ENCODE assay signal across 8 cellular contexts in genomic region chr20:44609511-44610312, GRCh38. TPM values are rescaled to one million over a fixed set of nuclear protein-coding genes. Genes with fewer than 3 reads are reported as not detected.
A peak's percentile ranks its signal among the peaks of the same experiment; 100 is the strongest.
DNase-seq lines count a peak whose midpoint lies in the region; ATAC-seq, FAIRE-seq and TF ChIP-seq lines count a peak whose summit lies in the region.

No MANE protein-coding gene starts in this region.

- peak overlapping the region; percentile 84 for H3K27ac Mint-ChIP-seq in activated T-helper 17 cell treated with anti-CD3 and anti-CD28 coated beads, Interleukin-2, amount 50 U/mL, for 72 hours
- H3K27ac Mint-ChIP-seq in nephron, result peak overlapping the region; percentile 88 to 92 (median 91)

- peak; percentile 100 for TF ChIP-seq CTCF in fibroblast of mammary gland (conservative IDR thresholded peaks at IDR 0.05; ENCODE audit: control insufficient read depth, insufficient read depth, low read depth, low read length)
- TF ChIP-seq CTCF in nephron (IDR thresholded peaks at IDR 0.05; ENCODE audit: unreplicated experiment in 3 of 3), result peak; percentile 96 to 97 (median 97)

- ATAC-seq in GM21447 (IDR thresholded peaks at IDR 0.05; ENCODE audit: unreplicated experiment), result peak; percentile 88
- peak; percentile 99 for ATAC-seq in activated T-helper 17 cell treated with anti-CD3 and anti-CD28 coated beads, Interleukin-2, amount 50 U/mL, for 72 hours (replicated peaks)

- peak; percentile 76 for FAIRE-seq in RCC 7860 (lab: Jason Lieb, UNC)

- DNase-seq in CMK (ENCODE audit: low read depth) (peak; percentile 55), Kasumi-1 (lab: John Stamatoyannopoulos, UW) (peak; percentile 75 to 81), RCC 7860 (ENCODE audit: low spot score) (peak; percentile 90), fibroblast of mammary gland (ENCODE audit: low read depth) (peak; percentile 83)
- peak; percentile 73 for DNase-seq in stimulated activated naive CD4-positive, alpha-beta T cell treated with Interleukin-2 at 50 U/mL for 16 hours (lab: John Stamatoyannopoulos, UW)

- H3K4me1 Mint-ChIP-seq in activated T-helper 17 cell treated with anti-CD3 and anti-CD28 coated beads, Interleukin-2, amount 50 U/mL, for 72 hours, result no peaks in the 10 kb centered on the region
- peaks cover 18% of the 10 kb centered on the region for H3K4me1 Mint-ChIP-seq in nephron

- peaks cover 12% of the 10 kb centered on the region for H3K36me3 Mint-ChIP-seq in activated T-helper 17 cell treated with anti-CD3 and anti-CD28 coated beads, Interleukin-2, amount 50 U/mL, for 72 hours (ENCODE audit: low read depth)
- peaks cover 14% of the 10 kb centered on the region for H3K36me3 Mint-ChIP-seq in nephron (ENCODE audit: low read depth)

- H3K4me3 ChIP-seq in fibroblast of mammary gland (ENCODE audit: control insufficient read depth, low read depth, low read length), result peak overlapping the region; percentile 3

- no peaks in the 10 kb centered on the region for H3K27me3 Mint-ChIP-seq in activated T-helper 17 cell treated with anti-CD3 and anti-CD28 coated beads, Interleukin-2, amount 50 U/mL, for 72 hours
- no peaks in the 10 kb centered on the region for H3K27me3 Mint-ChIP-seq in nephron (ENCODE audit: low read depth)

- peak overlapping the region; percentile 60 for H3K4me3 Mint-ChIP-seq in activated T-helper 17 cell treated with anti-CD3 and anti-CD28 coated beads, Interleukin-2, amount 50 U/mL, for 72 hours
- peak overlapping the region; percentile 62 to 80 (median 66) for H3K4me3 Mint-ChIP-seq in nephron

- H3K9me3 Mint-ChIP-seq in activated T-helper 17 cell treated with anti-CD3 and anti-CD28 coated beads, Interleukin-2, amount 50 U/mL, for 72 hours, result no peaks in the 10 kb centered on the region
- H3K9me3 Mint-ChIP-seq in nephron, result no peaks in the 10 kb centered on the region

RNA-seq across cellular contexts. Expression of gene PKIG, which starts 27.3 kb away (rescaled TPM):
- 10 to 100 TPM in 1 of 2 donors, 1 to 10 TPM in 1; 4.4 to 11.9 TPM for total RNA-seq in activated T-helper 17 cell treated with anti-CD3 and anti-CD28 coated beads, Interleukin-2, amount 50 U/mL, for 72 hours

RNA-seq across cellular contexts. Expression of gene ADA, which starts 41.8 kb away (rescaled TPM):
- 10 to 100 TPM; 30.4 to 32.5 TPM for total RNA-seq in activated T-helper 17 cell treated with anti-CD3 and anti-CD28 coated beads, Interleukin-2, amount 50 U/mL, for 72 hours

Comparison
In these comparisons a context has a peak if more than half of its experiments do, and no peak if none do; other contexts are left out.
1. Peak in every context shown above with its lines: DNase-seq, ATAC-seq and H3K4me3 ChIP-seq.